In genomic region chr10:114682121-114682520, GRCh38 we compare ENCODE assay signal across 16 cellular contexts. TPM values are rescaled to one million over a fixed set of nuclear protein-coding genes. Genes with fewer than 3 reads are reported as not detected.
DNase-seq lines count a peak whose midpoint lies in the region; ATAC-seq, FAIRE-seq and TF ChIP-seq lines count a peak whose summit lies in the region.
"Had no signal": no experiment of that assay in that cellular context is flagged by ENCODE, and none has a peak within 500 bp of the region (broad histone marks: within the 10 kb centered on the region; RNA-seq: fewer than 3 reads in every experiment).

No MANE protein-coding gene starts in this region.

- no peaks in the 10 kb centered on the region for H3K9me3 Mint-ChIP-seq in neural progenitor cell
- H3K9me3 Mint-ChIP-seq: naive thymus-derived CD4-positive, alpha-beta T cell had no signal

- H3K27ac Mint-ChIP-seq in neural progenitor cell, result no peak overlapping the region
- H3K27ac Mint-ChIP-seq: naive thymus-derived CD4-positive, alpha-beta T cell had no signal

- DNase-seq in A549 (ENCODE audit: low read depth in 1 of 2, low spot score in 1 of 2) (no peak), LHCN-M2 (ENCODE audit: low read depth) (peak; percentile 75), neural progenitor cell (ENCODE audit: low spot score) (peak; percentile 34), T-helper 1 cell (no peak)
- DNase-seq: activated CD4-positive, CD25-positive, alpha-beta regulatory T cell treated with anti-CD3 and anti-CD28 coated beads, Interleukin-2, amount 50 U/mL, for 72 hours; GF-D8; left colon; naive thymus-derived CD4-positive, alpha-beta T cell; NCI-H2107; posterior cingulate gyrus had no signal

- ATAC-seq in A549 (no peak), GM19395 (IDR thresholded peaks at IDR 0.05; ENCODE audit: unreplicated experiment) (no peak), GM18909 (IDR thresholded peaks at IDR 0.05; ENCODE audit: poor library complexity, unreplicated experiment) (no peak), HG02840 (IDR thresholded peaks at IDR 0.05; ENCODE audit: low FRiP score, unreplicated experiment) (no peak)
- ATAC-seq: left colon; naive thymus-derived CD4-positive, alpha-beta T cell had no signal

- FAIRE-seq in A549 (lab: Jason Lieb, UNC), result no peak
- FAIRE-seq: colon, GM12892 had no signal

- CTCF ChIA-PET in A549 (lab: Yijun Ruan, JAX), result interaction anchor here (0.9 to 3.5 kb wide), 7 partner anchors 12 to 211 kb away, joined by 3 to 15 read pairs (median 4); no protein-coding TSS in a partner anchor

- TF ChIP-seq RAD21 in A549 (conservative IDR thresholded peaks at IDR 0.05 in 1 of 2, IDR thresholded peaks at IDR 0.05 in 1 of 2), result no peak

- no peaks in the 10 kb centered on the region for H4K20me1 ChIP-seq in neural progenitor cell (ENCODE audit: low read depth)

- H3K4me2 ChIP-seq in A549 (peak overlapping the region; percentile 93), neural progenitor cell (peak overlapping the region; percentile 46)

- H3F3A ChIP-seq in neural progenitor cell (ENCODE audit: low read depth), result peaks cover 16% of the 10 kb centered on the region

- H3K27me3 ChIP-seq in endocrine pancreas (ENCODE audit: control insufficient read depth, insufficient read depth, low read length) (no peaks in the 10 kb centered on the region), neural progenitor cell (no peaks in the 10 kb centered on the region)

- WGBS in A549 (ENCODE audit: missing lambda C conversion rate), result 82% methylated on average over 3 of the region's 3 CpGs

- no peak overlapping the region for H3K4me3 Mint-ChIP-seq in neural progenitor cell
- H3K4me3 Mint-ChIP-seq: naive thymus-derived CD4-positive, alpha-beta T cell had no signal

- TF ChIP-seq EP300 in A549 (IDR thresholded peaks at IDR 0.05), result no peak

- H3K36me3 Mint-ChIP-seq in neural progenitor cell, result no peaks in the 10 kb centered on the region
- H3K36me3 Mint-ChIP-seq: naive thymus-derived CD4-positive, alpha-beta T cell had no signal

- H3K27me3 Mint-ChIP-seq in neural progenitor cell (ENCODE audit: insufficient read depth, low read depth), result peaks cover 7% of the 10 kb centered on the region

- no peak overlapping the region for H2AFZ ChIP-seq in neural progenitor cell (replicated peaks)

- POLR2A ChIA-PET in A549 (lab: Yijun Ruan, JAX), result no interaction called here

- no peak for TF ChIP-seq CTCF in A549 (IDR thresholded peaks at IDR 0.05)
- TF ChIP-seq CTCF in neural progenitor cell (IDR thresholded peaks at IDR 0.05), result no peak

- no peak for TF ChIP-seq POLR2A in A549 (IDR thresholded peaks at IDR 0.05; ENCODE audit: low read length)

- H3K4me3 ChIP-seq in A549 (no peak overlapping the region), endocrine pancreas (ENCODE audit: control insufficient read depth, insufficient read depth, low read length) (peak overlapping the region; percentile 20), neural progenitor cell (no peak overlapping the region)

- peaks cover 84% of the 10 kb centered on the region for H3K4me1 ChIP-seq in A549
- H3K4me1 ChIP-seq in endocrine pancreas (ENCODE audit: control insufficient read depth, insufficient read depth, low read length), result peaks cover 32% of the 10 kb centered on the region
- H3K4me1 ChIP-seq in neural progenitor cell, result peaks cover 47% of the 10 kb centered on the region

- H3K79me2 ChIP-seq in neural progenitor cell (ENCODE audit: low read depth), result no peaks in the 10 kb centered on the region

- peaks cover 55% of the 10 kb centered on the region for H3K4me1 Mint-ChIP-seq in neural progenitor cell

- H3K9ac ChIP-seq in endocrine pancreas (ENCODE audit: control insufficient read depth, insufficient read depth, low read length), result no peak overlapping the region
- H3K9ac ChIP-seq in neural progenitor cell, result no peak overlapping the region

- H3K27ac ChIP-seq in A549, result peak overlapping the region; percentile 72 to 88; a peak in 4 of 6 replicates
- H3K27ac ChIP-seq in neural progenitor cell, result no peak overlapping the region

- H3K36me3 ChIP-seq in endocrine pancreas (ENCODE audit: control insufficient read depth, insufficient read depth, low read length), result no peaks in the 10 kb centered on the region
- H3K36me3 ChIP-seq in neural progenitor cell, result no peaks in the 10 kb centered on the region

- H3K9me3 ChIP-seq in A549 (no peaks in the 10 kb centered on the region), endocrine pancreas (ENCODE audit: control insufficient read depth, low read length) (no peaks in the 10 kb centered on the region), neural progenitor cell (ENCODE audit: low read depth) (no peaks in the 10 kb centered on the region)

TF ChIP-seq in A549, 52 proteins besides CTCF, POLR2A, EP300 and RAD21:
- TF ChIP-seq TP53 (CRISPR knock-in tag; IDR thresholded peaks at IDR 0.05), result no peak
- TF ChIP-seq MYC (IDR thresholded peaks at IDR 0.05; ENCODE audit: borderline replicate concordance, low read length), result no peak
- no peak for TF ChIP-seq JUNB (IDR thresholded peaks at IDR 0.05)
- TF ChIP-seq ATOH8 (CRISPR knock-in tag; IDR thresholded peaks at IDR 0.05; ENCODE audit: low read depth), result no peak
- TF ChIP-seq CHD2 (IDR thresholded peaks at IDR 0.05; ENCODE audit: low read length, partially characterized antibody), result no peak
- no peak for TF ChIP-seq HOXA7 (CRISPR knock-in tag; IDR thresholded peaks at IDR 0.05)
- TF ChIP-seq ZC3H11A (IDR thresholded peaks at IDR 0.05), result no peak
- no peak for TF ChIP-seq SMC3 (IDR thresholded peaks at IDR 0.05)
- TF ChIP-seq SREBF2 (IDR thresholded peaks at IDR 0.05), result no peak
- no peak for TF ChIP-seq USF2 (IDR thresholded peaks at IDR 0.05)
- no peak for TF ChIP-seq MAZ (IDR thresholded peaks at IDR 0.05; ENCODE audit: borderline replicate concordance, low read depth, low read length)

RNA-seq across cellular contexts. Expression of gene ABLIM1, which starts 24.0 kb away (rescaled TPM):
- polyA plus RNA-seq in A549 (2011; rRNA removed) (70.2 and 77.8 TPM in 2 replicates), A549 (2017; fragmentation: RNase III; extraction: RNeasy Plus Mini Kit Qiagen cat#74134 plus additional on column Dnase treatment) (21.4 to 23.2 TPM (median 22.0 TPM) in 3 replicates)
- polyA plus RNA-seq in A549 (2012; cell fraction: cytosol; rRNA removed), result 11.6 and 14.7 TPM in 2 replicates
- polyA plus RNA-seq in A549 (2012; cell fraction: nucleus; rRNA removed), result 9.7 and 12.1 TPM in 2 replicates
- 114 and 167 TPM in 2 replicates for polyA minus RNA-seq in A549 (2011; rRNA and poly(A)+ RNA removed)
- total RNA-seq in LHCN-M2 (2014; rRNA removed) (0.26 and 0.69 TPM in 2 replicates), neural progenitor cell (ENCODE audit: low replicate concordance) (39.8 and 49.0 TPM in 2 replicates)
- 2.9 TPM for polyA plus RNA-seq in LHCN-M2 (2012)

Comparison
In these comparisons a context has a peak if more than half of its experiments do, and no peak if none do; other contexts are left out.
1. DNase-seq: peak in LHCN-M2 (single experiment) and neural progenitor cell (single experiment); none in A549 (0 of 2) and T-helper 1 cell (0 of 5).
2. RNA of gene ABLIM1, which starts 24.0 kb away (total RNA-seq): 39.8 to 49.0 TPM in neural progenitor cell; 0.26 to 0.69 TPM in LHCN-M2; every median in the first group is over 10 times any median in the second.